In the genomic region with DNA sequence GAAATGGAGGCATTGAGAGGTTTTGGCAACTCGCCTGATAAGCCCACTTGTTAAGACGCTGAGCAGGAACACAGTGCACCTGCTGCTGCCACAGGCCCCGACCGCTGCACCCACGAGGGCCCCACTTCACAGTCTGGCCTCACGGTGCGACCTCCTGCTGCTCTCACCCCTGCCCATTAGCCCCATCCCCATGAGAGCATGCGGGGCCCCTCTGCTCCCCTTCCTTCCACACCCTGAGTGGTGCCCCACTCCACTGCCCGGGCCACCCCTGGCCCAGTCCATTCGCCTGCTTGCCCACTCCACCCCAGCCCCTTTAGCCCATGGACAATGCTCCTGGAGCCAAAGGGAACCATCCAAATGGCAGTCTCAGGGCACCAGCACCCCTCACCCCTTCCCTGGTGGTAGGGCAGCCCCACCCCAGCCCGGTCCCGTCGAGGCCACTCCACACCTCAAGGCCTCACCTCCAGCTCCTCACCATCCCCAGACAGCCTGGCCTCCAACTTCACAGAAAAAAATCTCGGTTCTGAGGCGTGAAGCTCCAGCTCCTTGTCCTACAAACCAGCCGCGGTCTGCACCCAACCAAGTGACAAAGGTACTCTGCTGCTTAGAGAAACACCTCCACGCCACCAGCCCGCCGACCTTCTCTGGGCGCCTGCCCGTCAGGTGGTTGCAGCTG, we compare ENCODE assay signal across 17 cellular contexts. TPM values are rescaled to one million over a fixed set of nuclear protein-coding genes. Genes with fewer than 3 reads are reported as not detected.
A peak's percentile ranks its signal among the peaks of the same experiment; 100 is the strongest.
DNase-seq lines count a peak whose midpoint lies in the region; ATAC-seq and TF ChIP-seq lines count a peak whose summit lies in the region.
"Had no signal": no experiment of that assay in that cellular context is flagged by ENCODE, and none has a peak within 500 bp of the region (broad histone marks: within the 10 kb centered on the region; RNA-seq: fewer than 3 reads in every experiment).

No MANE protein-coding gene starts in this region.

- H3K27ac ChIP-seq in right cardiac atrium (ENCODE audit: low read length) (no peak overlapping the region), heart right ventricle (peak overlapping the region in 1 of 10 donors; percentile 40), vagina (no peak overlapping the region)
- H3K27ac ChIP-seq: 22Rv1, Peyer's patch, tibial nerve had no signal

- DNase-seq in DMS79 treated with DMSO at 0.1 percent for 48 hours (lab: John Stamatoyannopoulos, UW), result peak; percentile 48
- no peak for DNase-seq in DMS79 (lab: John Stamatoyannopoulos, UW)
- DNase-seq in right cardiac atrium, result peak in 2 of 3 donors; percentile 6 to 37
- DNase-seq in heart right ventricle, result no peak
- no peak for DNase-seq in mucosa of descending colon
- peak; percentile 70 to 79 for DNase-seq in vagina (ENCODE audit: extremely low spot score in 2 of 2)
- DNase-seq: activated CD4-positive, alpha-beta T cell treated with anti-CD3 and anti-CD28 coated beads for 48 hours; NCI-H2081; NCI-H774; Peyer's patch had no signal

- TF ChIP-seq POLR2A in vagina (IDR thresholded peaks at IDR 0.05), result no peak

- H3K27me3 ChIP-seq in right cardiac atrium (ENCODE audit: control insufficient read depth, insufficient read depth) (no peaks in the 10 kb centered on the region), heart right ventricle (peaks cover 0 to 15% (median 0%) of the 10 kb centered on the region in 7 donors), vagina (no peaks in the 10 kb centered on the region)
- H3K27me3 ChIP-seq: Peyer's patch had no signal

- WGBS in right cardiac atrium, result 90% methylated on average over 22 of the region's 22 CpGs
- 88 to 91% methylated on average over 22 of the region's 22 CpGs for WGBS in heart right ventricle, 2 donors

- ATAC-seq in right cardiac atrium (no peak), heart right ventricle (no peak), mucosa of descending colon (peak; percentile 15), HG02938 (IDR thresholded peaks at IDR 0.05; ENCODE audit: unreplicated experiment) (no peak), GM21367 (IDR thresholded peaks at IDR 0.05; ENCODE audit: unreplicated experiment) (no peak)

- no peak for TF ChIP-seq CTCF in heart right ventricle (IDR thresholded peaks at IDR 0.05)
- no peak for TF ChIP-seq CTCF in mucosa of descending colon (IDR thresholded peaks at IDR 0.05)
- TF ChIP-seq CTCF in vagina (IDR thresholded peaks at IDR 0.05), result no peak

- H3K36me3 ChIP-seq in heart right ventricle, result no peaks in the 10 kb centered on the region
- H3K36me3 ChIP-seq in mucosa of descending colon (ENCODE audit: low read depth), result no peaks in the 10 kb centered on the region
- no peaks in the 10 kb centered on the region for H3K36me3 ChIP-seq in vagina
- H3K36me3 ChIP-seq: Peyer's patch, tibial nerve had no signal

- intact Hi-C loops in right cardiac atrium (cut with DNase I) (no loop called here), heart right ventricle (cut with DNase I) (no loop called here), mucosa of descending colon (cut with DNase I, micrococcal nuclease) (no loop called here), vagina (cut with DNase I) (no loop called here)

- H3K4me1 ChIP-seq in right cardiac atrium (ENCODE audit: control insufficient read depth, insufficient read depth, low read length), result peaks cover 5% of the 10 kb centered on the region
- peaks cover 5 to 22% (median 16%) of the 10 kb centered on the region in 9 donors for H3K4me1 ChIP-seq in heart right ventricle
- H3K4me1 ChIP-seq in mucosa of descending colon (ENCODE audit: low read depth), result no peaks in the 10 kb centered on the region
- H3K4me1 ChIP-seq in vagina, result peaks cover 15% of the 10 kb centered on the region
- H3K4me1 ChIP-seq: Peyer's patch had no signal

- no peak overlapping the region for H3K4me3 ChIP-seq in right cardiac atrium (ENCODE audit: low read length)
- no peak overlapping the region for H3K4me3 ChIP-seq in heart right ventricle
- no peak overlapping the region for H3K4me3 ChIP-seq in mucosa of descending colon
- no peak overlapping the region for H3K4me3 ChIP-seq in vagina
- H3K4me3 ChIP-seq: Peyer's patch, tibial nerve had no signal

- no peaks in the 10 kb centered on the region for H3K9me3 ChIP-seq in right cardiac atrium (ENCODE audit: control insufficient read depth, low read length)
- H3K9me3 ChIP-seq in heart right ventricle, result peaks cover 0 to 12% (median 0%) of the 10 kb centered on the region in 11 donors
- no peaks in the 10 kb centered on the region for H3K9me3 ChIP-seq in mucosa of descending colon
- no peaks in the 10 kb centered on the region for H3K9me3 ChIP-seq in vagina
- H3K9me3 ChIP-seq: Peyer's patch had no signal

RNA-seq across cellular contexts. Expression of a gene that starts 6.7 kb away (rescaled TPM):
- total RNA-seq in right cardiac atrium, result under 1 TPM in 2 of 4 donors, not detected in 2; 0.18 to 0.20 TPM
- not detected for polyA plus RNA-seq in right cardiac atrium
- under 1 TPM in 1 of 10 donors, not detected in 9; 0.42 TPM for total RNA-seq in heart right ventricle
- polyA plus RNA-seq in heart right ventricle, result under 1 TPM in 1 of 2 donors, not detected in 1; 0.01 TPM
- total RNA-seq in mucosa of descending colon, result 1 to 10 TPM in 2 of 3 donors, under 1 TPM in 1; 0.99 to 1.1 (median 1.1) TPM
- total RNA-seq in vagina, result 2.7 TPM
- total RNA-seq: frontal cortex, MCF 10A had no signal
- polyA plus RNA-seq: aorta had no signal

Comparison
In these comparisons a context has a peak if more than half of its experiments do, and no peak if none do; other contexts are left out.
1. DNase-seq: peak in DMS79 treated with DMSO at 0.1 percent for 48 hours (single experiment), right cardiac atrium (2 of 3) and vagina (2 of 2); none in DMS79 (single experiment), heart right ventricle (0 of 2) and mucosa of descending colon (0 of 3).